ENCODE assay signal across 11 cellular contexts in genomic region chr6:165777680-165778079, GRCh38.
"Had no signal": no experiment of that assay in that cellular context is flagged by ENCODE, and none has a peak within 500 bp of the region (broad histone marks: within the 10 kb centered on the region; RNA-seq: fewer than 3 reads in every experiment).

No MANE protein-coding gene starts in this region.

- H3K27ac ChIP-seq: gastroesophageal sphincter, parathyroid adenoma, testis had no signal

- H3K9ac ChIP-seq: parathyroid adenoma had no signal

- H3K9me3 ChIP-seq: gastroesophageal sphincter, testis had no signal

- H3K4me3 ChIP-seq: gastroesophageal sphincter, testis had no signal

- ATAC-seq: gastroesophageal sphincter; stimulated activated naive CD8-positive, alpha-beta T cell treated with anti-CD3 and anti-CD28 coated beads, Interleukin-15, amount 100 ng/mL, for 72 hours; T-helper 17 cell had no signal

- H2AFZ ChIP-seq: parathyroid adenoma had no signal

- H3K36me3 ChIP-seq: gastroesophageal sphincter had no signal

- DNase-seq: activated effector memory CD4-positive, alpha-beta T cell treated with anti-CD3 and anti-CD28 coated beads, Interleukin-2, amount 50 U/mL, for 16 hours; activated T-cell treated with anti-CD3 and anti-CD28 coated beads, Interleukin-2, amount 50 U/mL, for 24 hours; amygdala; retina; stimulated activated CD4-positive, alpha-beta T cell treated with anti-CD3 and anti-CD28 coated beads, Interleukin-15, amount 100 ng/mL, for 24 hours; stimulated activated CD4-positive, alpha-beta T cell treated with anti-CD3 and anti-CD28 coated beads, Interleukin-4, amount 100 ng/mL, for 4 hours; stimulated activated naive CD8-positive, alpha-beta T cell treated with anti-CD3 and anti-CD28 coated beads, Interleukin-15, amount 100 ng/mL, for 72 hours; T-helper 17 cell; testis had no signal

- H3K79me2 ChIP-seq: parathyroid adenoma had no signal

- H3K27me3 ChIP-seq: gastroesophageal sphincter, testis had no signal

- H3K4me1 ChIP-seq: parathyroid adenoma, testis had no signal
